ENCODE assay signal across 15 cellular contexts in the genomic region with DNA sequence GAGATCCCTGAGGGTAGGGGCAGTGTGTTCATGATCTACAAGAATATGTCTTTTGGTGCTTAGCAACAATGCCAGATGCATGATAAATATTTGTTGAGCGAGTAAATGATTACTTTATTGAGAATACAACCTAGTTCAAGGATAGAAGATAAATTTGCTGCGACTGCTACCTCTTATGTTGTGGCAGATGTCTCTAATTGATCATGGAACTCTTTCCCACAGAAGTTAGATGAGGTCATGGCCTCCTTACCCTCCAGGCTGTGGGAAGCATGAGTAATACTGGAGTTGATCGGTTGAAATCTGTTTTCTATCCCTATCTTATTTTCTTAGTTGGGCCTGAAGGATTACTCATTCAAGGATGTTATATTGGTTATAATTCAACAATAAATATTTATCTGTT.
DNase-seq lines count a peak whose midpoint lies in the region; ATAC-seq, FAIRE-seq and TF ChIP-seq lines count a peak whose summit lies in the region.
"Had no signal": no experiment of that assay in that cellular context is flagged by ENCODE, and none has a peak within 500 bp of the region (broad histone marks: within the 10 kb centered on the region; RNA-seq: fewer than 3 reads in every experiment).

No MANE protein-coding gene starts in this region.

- no peak for TF ChIP-seq CTCF in tibial nerve (IDR thresholded peaks at IDR 0.05)
- no peak for TF ChIP-seq CTCF in D721Med (IDR thresholded peaks at IDR 0.05; ENCODE audit: insufficient read depth, missing control alignments)

- no peak for TF ChIP-seq EP300 in tibial nerve (IDR thresholded peaks at IDR 0.05)

- ATAC-seq in activated T-cell treated with anti-CD3 and anti-CD28 coated beads, Interleukin-2, amount 50 U/mL, for 4 hours: no peak
- ATAC-seq: activated naive CD4-positive, alpha-beta T cell treated with anti-CD3 and anti-CD28 coated beads, Interleukin-2, amount 50 U/mL, for 72 hours; left lung had no signal

- H3K4me3 ChIP-seq in tibial nerve: no peak overlapping the region
- H3K4me3 ChIP-seq: left lung, transverse colon had no signal

- H3K4me3 Mint-ChIP-seq in activated T-cell treated with anti-CD3 and anti-CD28 coated beads, Interleukin-2, amount 50 U/mL, for 4 hours: no peak overlapping the region
- H3K4me3 Mint-ChIP-seq: activated B cell treated with CpG ODN at 0.5 μM for 24 hours had no signal

- no peak for FAIRE-seq in D721Med (lab: Jason Lieb, UNC)

- H3K4me1 ChIP-seq in tibial nerve: peaks cover 0 to 7% (median 0%) of the 10 kb centered on the region in 4 donors
- H3K4me1 ChIP-seq: BE2C, left lung had no signal

- H3K9me3 Mint-ChIP-seq in activated T-cell treated with anti-CD3 and anti-CD28 coated beads, Interleukin-2, amount 50 U/mL, for 4 hours: no peaks in the 10 kb centered on the region
- H3K9me3 Mint-ChIP-seq: activated B cell treated with CpG ODN at 0.5 μM for 24 hours had no signal

- no peaks in the 10 kb centered on the region for H3K4me1 Mint-ChIP-seq in activated T-cell treated with anti-CD3 and anti-CD28 coated beads, Interleukin-2, amount 50 U/mL, for 4 hours (ENCODE audit: low read depth)
- H3K4me1 Mint-ChIP-seq: activated B cell treated with CpG ODN at 0.5 μM for 24 hours had no signal

- no peaks in the 10 kb centered on the region for H3K27me3 ChIP-seq in tibial nerve
- H3K27me3 ChIP-seq: BE2C, left lung, transverse colon had no signal

- TF ChIP-seq POLR2A in tibial nerve (IDR thresholded peaks at IDR 0.05): no peak

- H3K36me3 Mint-ChIP-seq in activated T-cell treated with anti-CD3 and anti-CD28 coated beads, Interleukin-2, amount 50 U/mL, for 4 hours (ENCODE audit: insufficient read depth): no peaks in the 10 kb centered on the region
- H3K36me3 Mint-ChIP-seq: activated naive CD4-positive, alpha-beta T cell treated with anti-CD3 and anti-CD28 coated beads, Interleukin-2, amount 50 U/mL, for 72 hours had no signal

- H3K27me3 Mint-ChIP-seq in activated T-cell treated with anti-CD3 and anti-CD28 coated beads, Interleukin-2, amount 50 U/mL, for 4 hours (ENCODE audit: low read depth): peaks cover 4% of the 10 kb centered on the region
- H3K27me3 Mint-ChIP-seq: activated B cell treated with CpG ODN at 0.5 μM for 24 hours had no signal

- DNase-seq in DMS 273 (lab: John Stamatoyannopoulos, UW; ENCODE audit: unreplicated experiment) (peak; percentile 49), HS-5 (ENCODE audit: low read depth) (peak; percentile 56), T1000 (lab: John Stamatoyannopoulos, UW) (peak; percentile 19), iris pigment epithelial cell (ENCODE audit: low read depth) (peak; percentile 46), tibial nerve (ENCODE audit: low spot score in 2 of 2) (no peak), D721Med (ENCODE audit: insufficient read length, low spot score) (no peak), NOMO-1 (lab: John Stamatoyannopoulos, UW; ENCODE audit: unreplicated experiment in 2 of 2) (no peak)
- no peak for DNase-seq in activated T-cell treated with anti-CD3 and anti-CD28 coated beads, Interleukin-2, amount 50 U/mL, for 4 hours
- DNase-seq: activated B cell treated with CpG ODN at 0.5 μM for 24 hours; BE2C; central memory CD4-positive, alpha-beta T cell; left lung; stimulated activated CD4-positive, alpha-beta T cell treated with anti-CD3 and anti-CD28 coated beads, Interleukin-2, amount 100 ng/mL, for 24 hours; transverse colon had no signal

- 83 to 84% methylated on average over 3 of the region's 3 CpGs for WGBS in tibial nerve, 2 donors

- no peak overlapping the region for H3K27ac ChIP-seq in tibial nerve
- H3K27ac ChIP-seq: left lung, transverse colon had no signal

- H3K9me3 ChIP-seq in tibial nerve: no peaks in the 10 kb centered on the region
- H3K9me3 ChIP-seq: BE2C, left lung, transverse colon had no signal

- H3K36me3 ChIP-seq in tibial nerve: no peaks in the 10 kb centered on the region
- H3K36me3 ChIP-seq: BE2C, left lung, transverse colon had no signal

Comparison
In these comparisons a context has a peak if more than half of its experiments do, and no peak if none do; other contexts are left out.
1. DNase-seq: peak in DMS 273 (single experiment), HS-5 (single experiment), T1000 (single experiment) and iris pigment epithelial cell (single experiment); none in tibial nerve (0 of 2), D721Med (single experiment), NOMO-1 (0 of 2) and activated T-cell treated with anti-CD3 and anti-CD28 coated beads, Interleukin-2, amount 50 U/mL, for 4 hours (single experiment).